1 cellular context compared by ENCODE assay signal in the genomic region with DNA sequence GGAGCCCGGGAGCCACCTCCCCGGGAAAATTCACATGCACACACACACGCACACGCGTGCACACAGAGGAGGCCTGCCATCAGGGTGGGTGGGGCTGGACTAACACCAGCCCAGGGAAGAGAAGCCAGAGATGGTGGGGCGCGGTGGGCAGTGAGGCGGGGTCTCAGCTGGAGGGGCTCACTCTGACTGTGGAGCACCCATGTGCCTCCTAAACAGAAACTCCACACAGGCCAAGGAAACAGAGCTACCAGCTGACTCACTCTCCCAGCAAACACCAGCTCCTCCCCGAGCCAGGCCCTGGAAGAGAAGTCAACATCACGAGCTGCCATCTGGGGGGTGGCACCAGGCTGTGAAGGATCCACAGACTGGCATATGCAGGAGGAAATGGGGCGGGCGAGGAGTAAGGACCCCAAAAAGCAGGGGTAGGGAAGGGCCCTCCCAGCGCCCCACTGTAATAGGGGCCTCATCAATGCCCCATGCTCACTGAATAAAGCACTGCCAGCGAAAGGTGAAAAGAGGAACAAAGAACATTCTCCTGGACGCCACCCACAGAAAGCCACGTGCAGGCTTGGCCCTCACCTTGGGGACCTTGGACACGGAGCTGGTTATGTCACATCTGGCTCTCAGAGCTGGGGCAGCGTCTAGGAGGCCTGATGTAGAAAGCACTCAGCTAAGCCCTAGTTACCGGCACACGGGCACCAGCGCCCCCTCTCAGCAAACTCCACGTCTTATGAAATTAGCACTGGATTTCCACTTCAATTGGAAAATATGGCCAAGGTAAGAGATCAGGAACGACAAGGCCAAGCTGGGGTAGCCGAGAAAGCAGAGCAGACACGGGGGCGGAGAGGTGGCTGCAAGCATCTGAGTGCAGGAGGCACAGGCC.
TF ChIP-seq lines count a peak whose summit lies in the region.

No MANE protein-coding gene starts in this region.

TF ChIP-seq in K562, 482 proteins besides CTCF, POLR2A, EP300 and RAD21:
- no peak for TF ChIP-seq TAF9B (IDR thresholded peaks at IDR 0.05; ENCODE audit: partially characterized antibody)
- TF ChIP-seq NFYB (IDR thresholded peaks at IDR 0.05; ENCODE audit: extremely low read depth, insufficient read length), result no peak
- no peak for TF ChIP-seq GABPA (tag; conservative IDR thresholded peaks at IDR 0.05; ENCODE audit: low read depth)
- TF ChIP-seq, protein P1, sequence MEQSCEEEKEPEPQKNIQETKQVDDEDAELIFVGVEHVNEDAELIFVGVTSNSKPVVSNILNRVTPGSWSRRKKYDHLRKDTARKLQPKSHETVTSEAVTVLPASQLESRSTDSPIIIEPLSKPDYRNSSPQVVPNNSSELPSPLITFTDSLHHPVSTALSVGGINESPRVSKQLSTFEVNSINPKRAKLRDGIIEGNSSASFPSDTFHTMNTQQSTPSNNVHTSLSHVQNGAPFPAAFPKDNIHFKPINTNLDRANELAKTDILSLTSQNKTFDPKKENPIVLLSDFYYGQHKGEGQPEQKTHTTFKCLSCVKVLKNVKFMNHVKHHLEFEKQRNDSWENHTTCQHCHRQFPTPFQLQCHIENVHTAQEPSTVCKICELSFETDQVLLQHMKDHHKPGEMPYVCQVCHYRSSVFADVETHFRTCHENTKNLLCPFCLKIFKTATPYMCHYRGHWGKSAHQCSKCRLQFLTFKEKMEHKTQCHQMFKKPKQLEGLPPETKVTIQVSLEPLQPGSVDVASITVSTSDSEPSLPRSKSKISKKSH (CRISPR knock-in tag; IDR thresholded peaks at IDR 0.05), result no peak
- TF ChIP-seq FOSL1 (tag; conservative IDR thresholded peaks at IDR 0.05), result peak; percentile 55
- TF ChIP-seq, protein P2, sequence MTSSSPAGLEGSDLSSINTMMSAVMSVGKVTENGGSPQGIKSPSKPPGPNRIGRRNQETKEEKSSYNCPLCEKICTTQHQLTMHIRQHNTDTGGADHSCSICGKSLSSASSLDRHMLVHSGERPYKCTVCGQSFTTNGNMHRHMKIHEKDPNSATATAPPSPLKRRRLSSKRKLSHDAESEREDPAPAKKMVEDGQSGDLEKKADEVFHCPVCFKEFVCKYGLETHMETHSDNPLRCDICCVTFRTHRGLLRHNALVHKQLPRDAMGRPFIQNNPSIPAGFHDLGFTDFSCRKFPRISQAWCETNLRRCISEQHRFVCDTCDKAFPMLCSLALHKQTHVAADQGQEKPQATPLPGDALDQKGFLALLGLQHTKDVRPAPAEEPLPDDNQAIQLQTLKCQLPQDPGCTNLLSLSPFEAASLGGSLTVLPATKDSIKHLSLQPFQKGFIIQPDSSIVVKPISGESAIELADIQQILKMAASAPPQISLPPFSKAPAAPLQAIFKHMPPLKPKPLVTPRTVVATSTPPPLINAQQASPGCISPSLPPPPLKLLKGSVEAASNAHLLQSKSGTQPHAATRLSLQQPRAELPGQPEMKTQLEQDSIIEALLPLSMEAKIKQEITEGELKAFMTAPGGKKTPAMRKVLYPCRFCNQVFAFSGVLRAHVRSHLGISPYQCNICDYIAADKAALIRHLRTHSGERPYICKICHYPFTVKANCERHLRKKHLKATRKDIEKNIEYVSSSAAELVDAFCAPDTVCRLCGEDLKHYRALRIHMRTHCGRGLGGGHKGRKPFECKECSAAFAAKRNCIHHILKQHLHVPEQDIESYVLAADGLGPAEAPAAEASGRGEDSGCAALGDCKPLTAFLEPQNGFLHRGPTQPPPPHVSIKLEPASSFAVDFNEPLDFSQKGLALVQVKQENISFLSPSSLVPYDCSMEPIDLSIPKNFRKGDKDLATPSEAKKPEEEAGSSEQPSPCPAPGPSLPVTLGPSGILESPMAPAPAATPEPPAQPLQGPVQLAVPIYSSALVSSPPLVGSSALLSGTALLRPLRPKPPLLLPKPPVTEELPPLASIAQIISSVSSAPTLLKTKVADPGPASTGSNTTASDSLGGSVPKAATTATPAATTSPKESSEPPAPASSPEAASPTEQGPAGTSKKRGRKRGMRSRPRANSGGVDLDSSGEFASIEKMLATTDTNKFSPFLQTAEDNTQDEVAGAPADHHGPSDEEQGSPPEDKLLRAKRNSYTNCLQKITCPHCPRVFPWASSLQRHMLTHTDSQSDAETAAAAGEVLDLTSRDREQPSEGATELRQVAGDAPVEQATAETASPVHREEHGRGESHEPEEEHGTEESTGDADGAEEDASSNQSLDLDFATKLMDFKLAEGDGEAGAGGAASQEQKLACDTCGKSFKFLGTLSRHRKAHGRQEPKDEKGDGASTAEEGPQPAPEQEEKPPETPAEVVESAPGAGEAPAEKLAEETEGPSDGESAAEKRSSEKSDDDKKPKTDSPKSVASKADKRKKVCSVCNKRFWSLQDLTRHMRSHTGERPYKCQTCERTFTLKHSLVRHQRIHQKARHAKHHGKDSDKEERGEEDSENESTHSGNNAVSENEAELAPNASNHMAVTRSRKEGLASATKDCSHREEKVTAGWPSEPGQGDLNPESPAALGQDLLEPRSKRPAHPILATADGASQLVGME (CRISPR knock-in tag; IDR thresholded peaks at IDR 0.05), result no peak
- no peak for TF ChIP-seq RNF2 (IDR thresholded peaks at IDR 0.05)
- TF ChIP-seq GABPB1 (CRISPR knock-in tag; IDR thresholded peaks at IDR 0.05), result 0 out of 2 replicates have a peak, but pooled peaks have one; percentile 15
- no peak for TF ChIP-seq HEY1 (CRISPR knock-in tag; IDR thresholded peaks at IDR 0.05; ENCODE audit: borderline replicate concordance)
- TF ChIP-seq, protein P3, sequence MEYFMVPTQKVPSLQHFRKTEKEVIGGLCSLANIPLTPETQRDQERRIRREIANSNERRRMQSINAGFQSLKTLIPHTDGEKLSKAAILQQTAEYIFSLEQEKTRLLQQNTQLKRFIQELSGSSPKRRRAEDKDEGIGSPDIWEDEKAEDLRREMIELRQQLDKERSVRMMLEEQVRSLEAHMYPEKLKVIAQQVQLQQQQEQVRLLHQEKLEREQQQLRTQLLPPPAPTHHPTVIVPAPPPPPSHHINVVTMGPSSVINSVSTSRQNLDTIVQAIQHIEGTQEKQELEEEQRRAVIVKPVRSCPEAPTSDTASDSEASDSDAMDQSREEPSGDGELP (CRISPR knock-in tag; IDR thresholded peaks at IDR 0.05; ENCODE audit: borderline replicate concordance), result 0 out of 2 replicates have a peak, but pooled peaks have one; percentile 15
- no peak for TF ChIP-seq TSC22D4 (tag; IDR thresholded peaks at IDR 0.05)
- no peak for TF ChIP-seq MTF1 (CRISPR knock-in tag; IDR thresholded peaks at IDR 0.05; ENCODE audit: borderline replicate concordance)
- TF ChIP-seq, protein P4, sequence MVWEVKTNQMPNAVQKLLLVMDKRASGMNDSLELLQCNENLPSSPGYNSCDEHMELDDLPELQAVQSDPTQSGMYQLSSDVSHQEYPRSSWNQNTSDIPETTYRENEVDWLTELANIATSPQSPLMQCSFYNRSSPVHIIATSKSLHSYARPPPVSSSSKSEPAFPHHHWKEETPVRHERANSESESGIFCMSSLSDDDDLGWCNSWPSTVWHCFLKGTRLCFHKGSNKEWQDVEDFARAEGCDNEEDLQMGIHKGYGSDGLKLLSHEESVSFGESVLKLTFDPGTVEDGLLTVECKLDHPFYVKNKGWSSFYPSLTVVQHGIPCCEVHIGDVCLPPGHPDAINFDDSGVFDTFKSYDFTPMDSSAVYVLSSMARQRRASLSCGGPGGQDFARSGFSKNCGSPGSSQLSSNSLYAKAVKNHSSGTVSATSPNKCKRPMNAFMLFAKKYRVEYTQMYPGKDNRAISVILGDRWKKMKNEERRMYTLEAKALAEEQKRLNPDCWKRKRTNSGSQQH (CRISPR knock-in tag; IDR thresholded peaks at IDR 0.05), result no peak
- no peak for TF ChIP-seq ZFP1 (CRISPR knock-in tag; IDR thresholded peaks at IDR 0.05)
- TF ChIP-seq ZNF79 (CRISPR knock-in tag; IDR thresholded peaks at IDR 0.05; ENCODE audit: low read depth), result no peak
- TF ChIP-seq, protein P5, sequence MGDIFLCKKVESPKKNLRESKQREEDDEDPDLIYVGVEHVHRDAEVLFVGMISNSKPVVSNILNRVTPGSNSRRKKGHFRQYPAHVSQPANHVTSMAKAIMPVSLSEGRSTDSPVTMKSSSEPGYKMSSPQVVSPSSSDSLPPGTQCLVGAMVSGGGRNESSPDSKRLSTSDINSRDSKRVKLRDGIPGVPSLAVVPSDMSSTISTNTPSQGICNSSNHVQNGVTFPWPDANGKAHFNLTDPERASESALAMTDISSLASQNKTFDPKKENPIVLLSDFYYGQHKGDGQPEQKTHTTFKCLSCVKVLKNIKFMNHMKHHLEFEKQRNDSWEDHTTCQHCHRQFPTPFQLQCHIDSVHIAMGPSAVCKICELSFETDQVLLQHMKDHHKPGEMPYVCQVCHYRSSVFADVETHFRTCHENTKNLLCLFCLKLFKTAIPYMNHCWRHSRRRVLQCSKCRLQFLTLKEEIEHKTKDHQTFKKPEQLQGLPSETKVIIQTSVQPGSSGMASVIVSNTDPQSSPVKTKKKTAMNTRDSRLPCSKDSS (IDR thresholded peaks at IDR 0.05; ENCODE audit: low read depth, partially characterized antibody), result no peak
- TF ChIP-seq BRD4 (IDR thresholded peaks at IDR 0.05), result no peak
